8 cellular contexts compared by ENCODE assay signal in the genomic region with DNA sequence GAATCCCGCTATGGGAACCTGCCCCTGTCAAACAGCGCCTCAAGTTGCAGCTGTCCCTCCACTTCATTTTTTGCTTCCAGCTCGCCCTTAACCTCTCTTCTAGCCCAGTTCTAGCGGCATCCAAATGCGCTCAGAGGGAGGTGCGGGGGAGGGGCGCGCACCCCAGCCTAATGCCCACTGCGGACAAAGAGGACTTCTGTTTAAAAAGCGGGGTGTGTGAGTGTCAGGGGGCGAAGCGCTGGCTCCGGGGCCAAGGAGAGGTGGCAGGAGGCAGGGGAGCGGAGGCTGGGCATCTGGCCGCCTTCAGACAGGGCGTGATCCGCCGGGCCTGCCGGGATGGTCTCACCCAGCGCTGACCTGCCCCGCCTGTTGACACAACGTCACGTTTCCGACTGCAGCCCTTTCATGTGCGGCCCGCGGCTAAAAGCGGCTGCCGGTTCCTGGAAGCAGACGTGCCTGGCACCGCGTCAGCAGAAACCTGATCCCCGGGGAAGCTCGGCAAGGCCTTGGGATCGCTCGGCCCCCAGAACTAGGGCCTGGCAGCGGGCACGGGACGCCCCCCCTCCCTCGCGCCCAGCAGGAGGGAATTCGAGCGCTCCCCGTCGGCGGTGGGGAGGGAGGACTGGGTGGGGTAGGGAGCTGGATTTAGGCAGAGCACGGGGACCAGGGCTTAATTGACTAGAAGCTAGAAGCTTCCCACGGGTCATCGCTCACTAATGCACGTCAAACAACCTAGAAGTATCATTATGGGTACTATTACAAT.
DNase-seq lines count a peak whose midpoint lies in the region; ATAC-seq and TF ChIP-seq lines count a peak whose summit lies in the region.

No MANE protein-coding gene starts in this region.

- H3K9me3 ChIP-seq in BLaER1 = no peaks in the 10 kb centered on the region

- peaks cover 12% of the 10 kb centered on the region; the same call in 1 of the 2 replicates for H3K27me3 ChIP-seq in BLaER1

- H3K36me3 ChIP-seq in BLaER1 = peaks cover 6% of the 10 kb centered on the region; the same call in 1 of the 2 replicates

- peak overlapping the region; percentile 68 for H3K9ac ChIP-seq in BLaER1

- H3K4me2 ChIP-seq in BLaER1 = peak overlapping the region; percentile 99

- TF ChIP-seq POLR2A in GM19099 (IDR thresholded peaks at IDR 0.05; ENCODE audit: extremely low read depth, insufficient read length, low read depth) = peak; percentile 63

- peaks cover 83% of the 10 kb centered on the region for H3K4me1 ChIP-seq in BLaER1

- H4K20me1 ChIP-seq in BLaER1 = peaks cover 43% of the 10 kb centered on the region

- H3K27ac ChIP-seq in BLaER1 = peak overlapping the region; percentile 52; the same call in 1 of the 2 replicates

- DNase-seq in NCI-H526 treated with DMSO at 0.1 percent for 48 hours (lab: John Stamatoyannopoulos, UW) = peak; percentile 81
- DNase-seq in activated CD8-positive, alpha-beta memory T cell treated with anti-CD3 and anti-CD28 coated beads for 1 hour (ENCODE audit: extremely low read depth in 1 of 2, low read depth in 1 of 2) = peak; percentile 46 to 52
- peak; percentile 33 for DNase-seq in effector CD8-positive, alpha-beta T cell (lab: John Stamatoyannopoulos, UW)
- peak; percentile 80 for DNase-seq in medulla oblongata (ENCODE audit: extremely low spot score)
- peak; percentile 58 to 64 (median 63) for DNase-seq in stimulated activated CD4-positive, alpha-beta T cell treated with anti-CD3 and anti-CD28 coated beads, TNF-alpha, amount 100 ng/mL, for 48 hours (ENCODE audit: low read depth in 3 of 3)

- peak; percentile 46 for ATAC-seq in HG03342 (IDR thresholded peaks at IDR 0.05; ENCODE audit: unreplicated experiment)

- peak overlapping the region; percentile 67 for H3K4me3 ChIP-seq in BLaER1

Comparison
In these comparisons a context has a peak if more than half of its experiments do, and no peak if none do; other contexts are left out.
1. Peak in every context shown above with its lines: DNase-seq, ATAC-seq, H3K4me3 ChIP-seq and H3K27ac ChIP-seq.